24 cellular contexts compared by ENCODE assay signal in genomic region chr20:57495978-57496377, GRCh38. TPM values are rescaled to one million over a fixed set of nuclear protein-coding genes. Genes with fewer than 3 reads are reported as not detected.
"Had no signal": no experiment of that assay in that cellular context is flagged by ENCODE, and none has a peak within 500 bp of the region (broad histone marks: within the 10 kb centered on the region; RNA-seq: fewer than 3 reads in every experiment).

No MANE protein-coding gene starts in this region.

- H3K27me3 ChIP-seq: dorsolateral prefrontal cortex, sigmoid colon, upper lobe of left lung had no signal

- H3K4me1 ChIP-seq: foreskin keratinocyte, parathyroid adenoma had no signal

- H3K36me3 Mint-ChIP-seq: naive thymus-derived CD4-positive, alpha-beta T cell; neural progenitor cell; stimulated activated memory B cell treated with anti-CD40 and anti-IgM and Interleukin-4, amounts not matched to agents 10 μg/mL and 1 μg/mL and 100 μg/mL, for 72 hours had no signal

- H3K9me3 ChIP-seq: heart right ventricle, left lung, sigmoid colon, thoracic aorta, upper lobe of left lung had no signal

- H3K9ac ChIP-seq: neural progenitor cell, parathyroid adenoma had no signal

- H3K79me2 ChIP-seq: parathyroid adenoma had no signal

- DNase-seq: mesenchymal stem cell had no signal

- H3K27ac ChIP-seq: dorsolateral prefrontal cortex, epithelial cell of prostate, foreskin keratinocyte, heart right ventricle, left lung, neural progenitor cell, parathyroid adenoma, thoracic aorta, tibial nerve, upper lobe of left lung had no signal

- H3K4me3 Mint-ChIP-seq: nephron; neural progenitor cell; stimulated activated memory B cell treated with anti-CD40 and anti-IgM and Interleukin-4, amounts not matched to agents 10 μg/mL and 1 μg/mL and 100 μg/mL, for 72 hours; stimulated activated naive CD8-positive, alpha-beta T cell treated with anti-CD3 and anti-CD28 coated beads, Interleukin-15, Interleukin-2, amounts not matched to agents 100 ng/mL and 50 ng/mL, for 24 hours had no signal

- H3K36me3 ChIP-seq: heart right ventricle, left lung, neural progenitor cell, sigmoid colon, thoracic aorta, tibial nerve, upper lobe of left lung had no signal

- H3K27ac Mint-ChIP-seq: nephron; neural progenitor cell; progenitor cell of endocrine pancreas; stimulated activated memory B cell treated with anti-CD40 and anti-IgM and Interleukin-4, amounts not matched to agents 10 μg/mL and 1 μg/mL and 100 μg/mL, for 72 hours had no signal

- H3K9me3 Mint-ChIP-seq: naive thymus-derived CD4-positive, alpha-beta T cell; nephron; neural progenitor cell; stimulated activated memory B cell treated with anti-CD40 and anti-IgM and Interleukin-4, amounts not matched to agents 10 μg/mL and 1 μg/mL and 100 μg/mL, for 72 hours; stimulated activated naive CD8-positive, alpha-beta T cell treated with anti-CD3 and anti-CD28 coated beads, Interleukin-15, Interleukin-2, amounts not matched to agents 100 ng/mL and 50 ng/mL, for 24 hours had no signal

- H2AFZ ChIP-seq: neural progenitor cell had no signal

- H3K4me2 ChIP-seq: neural progenitor cell had no signal

- H3K4me3 ChIP-seq: left lung, neural progenitor cell, sigmoid colon, thoracic aorta, tibial nerve had no signal

RNA-seq across cellular contexts. Expression of gene CTCFL, which starts 29.0 kb away (rescaled TPM):
- total RNA-seq: esophagus mucosa; fibroblast of lung; foreskin keratinocyte; heart right ventricle; left cardiac atrium; left lung; lower leg skin; lung microvascular endothelial cell; naive thymus-derived CD4-positive, alpha-beta T cell; osteoblast; progenitor cell of endocrine pancreas; skeletal muscle tissue; thoracic aorta; tibial nerve had no signal
